In the genomic region with DNA sequence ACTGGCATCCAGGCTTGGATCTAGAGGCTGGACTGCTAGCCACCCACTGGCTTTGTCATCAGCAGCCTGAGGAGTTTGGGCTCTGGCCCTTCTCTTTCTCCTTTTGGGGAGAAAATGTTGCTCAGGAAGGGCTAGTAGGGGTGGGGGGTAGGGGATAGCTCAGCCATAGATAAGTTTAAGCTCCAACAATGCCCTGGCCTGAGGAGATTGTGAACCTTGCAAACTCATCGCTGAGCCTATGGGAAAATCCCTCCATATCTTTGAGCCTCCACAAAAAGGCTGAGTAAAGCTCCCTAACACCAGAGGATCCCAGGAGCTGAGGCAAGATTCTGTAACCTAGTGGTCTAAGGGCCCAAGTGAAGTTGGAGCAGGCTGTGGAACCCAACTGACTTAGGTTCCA, we compare ENCODE assay signal across 21 cellular contexts.
"Had no signal": no experiment of that assay in that cellular context is flagged by ENCODE, and none has a peak within 500 bp of the region (broad histone marks: within the 10 kb centered on the region; RNA-seq: fewer than 3 reads in every experiment).

No MANE protein-coding gene starts in this region.

- H3K9me3 Mint-ChIP-seq: naive B cell; natural killer cell; stimulated activated naive CD8-positive, alpha-beta T cell treated with anti-CD3 and anti-CD28 coated beads, Interleukin-15, Interleukin-2, amounts not matched to agents 100 ng/mL and 50 ng/mL, for 24 hours; type B pancreatic cell had no signal

- DNase-seq: islet precursor cell; left ventricle myocardium inferior; mesendoderm; naive B cell; natural killer cell; nephron progenitor cell; ovary; retina; right cardiac atrium; stimulated activated CD4-positive, alpha-beta T cell treated with anti-CD3 and anti-CD28 coated beads, Interleukin-12 subunit alpha, Interleukin-12 subunit beta, amount 100 ng/mL, for 4 hours; stimulated activated CD4-positive, alpha-beta T cell treated with anti-CD3 and anti-CD28 coated beads, Interleukin-15, amount 100 ng/mL, for 24 hours; stimulated activated CD4-positive, alpha-beta T cell treated with anti-CD3 and anti-CD28 coated beads, Interleukin-2, amount 100 ng/mL, for 24 hours; stimulated activated CD4-positive, alpha-beta T cell treated with anti-CD3 and anti-CD28 coated beads, Interleukin-4, amount 100 ng/mL, for 1 hour; stimulated activated naive CD4-positive, alpha-beta T cell; uterus had no signal

- H3K27ac Mint-ChIP-seq: mesothelial cell of epicardium; nephron progenitor cell; neural progenitor cell; progenitor cell of endocrine pancreas; stimulated activated naive CD8-positive, alpha-beta T cell treated with anti-CD3 and anti-CD28 coated beads, Interleukin-15, Interleukin-2, amounts not matched to agents 100 ng/mL and 50 ng/mL, for 24 hours; type B pancreatic cell had no signal

- ATAC-seq: natural killer cell, right cardiac atrium, sciatic nerve had no signal

- H3K4me1 Mint-ChIP-seq: mesothelial cell of epicardium, neural progenitor cell had no signal

- H3K27me3 Mint-ChIP-seq: naive B cell; progenitor cell of endocrine pancreas; stimulated activated naive CD8-positive, alpha-beta T cell treated with anti-CD3 and anti-CD28 coated beads, Interleukin-15, Interleukin-2, amounts not matched to agents 100 ng/mL and 50 ng/mL, for 24 hours; type B pancreatic cell had no signal

- H3K4me3 Mint-ChIP-seq: mesothelial cell of epicardium; naive B cell; natural killer cell; nephron progenitor cell; neural progenitor cell; stimulated activated naive CD8-positive, alpha-beta T cell treated with anti-CD3 and anti-CD28 coated beads, Interleukin-15, Interleukin-2, amounts not matched to agents 100 ng/mL and 50 ng/mL, for 24 hours; type B pancreatic cell had no signal

- H3K36me3 Mint-ChIP-seq: naive B cell, natural killer cell, type B pancreatic cell had no signal
